In genomic region chr11:26286472-26287066, GRCh38 we compare ENCODE assay signal across 9 cellular contexts.
DNase-seq lines count a peak whose midpoint lies in the region; ATAC-seq and TF ChIP-seq lines count a peak whose summit lies in the region.
"Had no signal": no experiment of that assay in that cellular context is flagged by ENCODE, and none has a peak within 500 bp of the region (broad histone marks: within the 10 kb centered on the region; RNA-seq: fewer than 3 reads in every experiment).

No MANE protein-coding gene starts in this region.

- H3K27me3 Mint-ChIP-seq in effector memory CD8-positive, alpha-beta T cell: no peaks in the 10 kb centered on the region
- H3K27me3 Mint-ChIP-seq in stimulated activated memory B cell treated with anti-CD40 and anti-IgM and Interleukin-4, amounts not matched to agents 10 μg/mL and 1 μg/mL and 100 μg/mL, for 72 hours: peaks cover 10% of the 10 kb centered on the region

- H3K9me3 Mint-ChIP-seq in effector memory CD8-positive, alpha-beta T cell: no peaks in the 10 kb centered on the region
- no peaks in the 10 kb centered on the region for H3K9me3 Mint-ChIP-seq in stimulated activated memory B cell treated with anti-CD40 and anti-IgM and Interleukin-4, amounts not matched to agents 10 μg/mL and 1 μg/mL and 100 μg/mL, for 72 hours
- H3K9me3 Mint-ChIP-seq: stimulated activated naive CD8-positive, alpha-beta T cell treated with anti-CD3 and anti-CD28 coated beads, Interleukin-15, Interleukin-2, amounts not matched to agents 100 ng/mL and 50 ng/mL, for 24 hours had no signal

- peak; percentile 63 for ATAC-seq in HG03457 (IDR thresholded peaks at IDR 0.05; ENCODE audit: unreplicated experiment)
- no peak for ATAC-seq in GM18511 (IDR thresholded peaks at IDR 0.05; ENCODE audit: unreplicated experiment)
- no peak for ATAC-seq in effector memory CD8-positive, alpha-beta T cell (replicated peaks)
- ATAC-seq in HG03135 (IDR thresholded peaks at IDR 0.05; ENCODE audit: unreplicated experiment): no peak
- ATAC-seq in stimulated activated memory B cell treated with anti-CD40 and anti-IgM and Interleukin-4, amounts not matched to agents 10 μg/mL and 1 μg/mL and 100 μg/mL, for 72 hours: no peak

- peak; percentile 48 for TF ChIP-seq CTCF in GM10266 (IDR thresholded peaks at IDR 0.05; ENCODE audit: control insufficient read depth, insufficient read depth, low read depth, missing control alignments)
- TF ChIP-seq CTCF in VCaP (conservative IDR thresholded peaks at IDR 0.05): peak; percentile 79

- no peak overlapping the region for H3K27ac ChIP-seq in VCaP

- H3K4me3 Mint-ChIP-seq in effector memory CD8-positive, alpha-beta T cell: no peak overlapping the region
- H3K4me3 Mint-ChIP-seq in stimulated activated memory B cell treated with anti-CD40 and anti-IgM and Interleukin-4, amounts not matched to agents 10 μg/mL and 1 μg/mL and 100 μg/mL, for 72 hours: no peak overlapping the region
- H3K4me3 Mint-ChIP-seq: stimulated activated naive CD8-positive, alpha-beta T cell treated with anti-CD3 and anti-CD28 coated beads, Interleukin-15, Interleukin-2, amounts not matched to agents 100 ng/mL and 50 ng/mL, for 24 hours had no signal

- H3K27ac Mint-ChIP-seq in effector memory CD8-positive, alpha-beta T cell: no peak overlapping the region
- H3K27ac Mint-ChIP-seq in stimulated activated memory B cell treated with anti-CD40 and anti-IgM and Interleukin-4, amounts not matched to agents 10 μg/mL and 1 μg/mL and 100 μg/mL, for 72 hours: no peak overlapping the region
- H3K27ac Mint-ChIP-seq: stimulated activated naive CD8-positive, alpha-beta T cell treated with anti-CD3 and anti-CD28 coated beads, Interleukin-15, Interleukin-2, amounts not matched to agents 100 ng/mL and 50 ng/mL, for 24 hours had no signal

- H3K4me1 Mint-ChIP-seq in effector memory CD8-positive, alpha-beta T cell (ENCODE audit: low read depth in 2 of 2): peaks cover 0 to 4% of the 10 kb centered on the region in 2 donors
- peaks cover 10% of the 10 kb centered on the region for H3K4me1 Mint-ChIP-seq in stimulated activated memory B cell treated with anti-CD40 and anti-IgM and Interleukin-4, amounts not matched to agents 10 μg/mL and 1 μg/mL and 100 μg/mL, for 72 hours

- DNase-seq in GM10266 (ENCODE audit: extremely low spot score) (peak; percentile 3), midbrain (lab: John Stamatoyannopoulos, UW) (peak; percentile 3)
- no peak for DNase-seq in effector memory CD8-positive, alpha-beta T cell

- no peaks in the 10 kb centered on the region for H3K36me3 Mint-ChIP-seq in effector memory CD8-positive, alpha-beta T cell (ENCODE audit: insufficient read depth)
- H3K36me3 Mint-ChIP-seq in stimulated activated memory B cell treated with anti-CD40 and anti-IgM and Interleukin-4, amounts not matched to agents 10 μg/mL and 1 μg/mL and 100 μg/mL, for 72 hours: no peaks in the 10 kb centered on the region

Comparison
In these comparisons a context has a peak if more than half of its experiments do, and no peak if none do; other contexts are left out.
1. DNase-seq: peak in GM10266 (single experiment) and midbrain (single experiment); none in effector memory CD8-positive, alpha-beta T cell (0 of 3).